ENCODE assay signal across 1 cellular context in the genomic region with DNA sequence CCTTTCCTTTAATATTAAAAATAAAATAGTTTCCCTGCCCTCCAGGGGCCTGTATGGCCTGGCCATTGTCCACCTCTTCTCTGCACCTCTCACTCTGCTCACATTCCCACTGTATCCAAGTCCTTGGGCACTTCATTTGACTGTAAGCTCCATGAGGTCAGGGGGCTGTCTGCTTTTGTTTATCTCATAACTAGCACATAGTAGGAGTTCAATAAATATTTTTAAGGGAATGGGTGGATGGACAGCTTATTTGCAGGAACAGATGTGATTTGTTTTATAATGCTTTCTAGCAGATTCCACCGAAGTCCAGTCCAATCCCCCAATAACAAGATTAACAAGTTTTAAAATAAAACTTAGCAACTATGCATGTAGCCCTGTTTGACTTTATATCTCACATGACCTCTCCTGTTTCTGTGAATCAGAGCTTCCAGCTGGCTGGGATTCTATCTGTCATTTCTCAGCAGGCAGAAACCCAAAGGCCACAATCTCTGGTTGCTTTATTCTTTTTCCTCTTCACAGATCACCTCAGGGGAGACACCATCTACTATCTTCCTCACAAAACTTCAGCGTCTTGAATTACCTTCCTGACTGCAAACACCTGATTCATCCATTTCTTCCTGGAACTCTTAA.
TF ChIP-seq lines count a peak whose summit lies in the region.

No MANE protein-coding gene starts in this region.

TF ChIP-seq in K562, 482 proteins besides CTCF, POLR2A, EP300 and RAD21 (continued from another document):
- TF ChIP-seq, protein P1, sequence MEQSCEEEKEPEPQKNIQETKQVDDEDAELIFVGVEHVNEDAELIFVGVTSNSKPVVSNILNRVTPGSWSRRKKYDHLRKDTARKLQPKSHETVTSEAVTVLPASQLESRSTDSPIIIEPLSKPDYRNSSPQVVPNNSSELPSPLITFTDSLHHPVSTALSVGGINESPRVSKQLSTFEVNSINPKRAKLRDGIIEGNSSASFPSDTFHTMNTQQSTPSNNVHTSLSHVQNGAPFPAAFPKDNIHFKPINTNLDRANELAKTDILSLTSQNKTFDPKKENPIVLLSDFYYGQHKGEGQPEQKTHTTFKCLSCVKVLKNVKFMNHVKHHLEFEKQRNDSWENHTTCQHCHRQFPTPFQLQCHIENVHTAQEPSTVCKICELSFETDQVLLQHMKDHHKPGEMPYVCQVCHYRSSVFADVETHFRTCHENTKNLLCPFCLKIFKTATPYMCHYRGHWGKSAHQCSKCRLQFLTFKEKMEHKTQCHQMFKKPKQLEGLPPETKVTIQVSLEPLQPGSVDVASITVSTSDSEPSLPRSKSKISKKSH (CRISPR knock-in tag; IDR thresholded peaks at IDR 0.05): no peak
- TF ChIP-seq KDM1A (IDR thresholded peaks at IDR 0.05): 0 out of 4 replicates have a peak, but pooled peaks of 1 of the 2 experiments have one; percentile 12
